ENCODE assay signal across 20 cellular contexts in the genomic region with DNA sequence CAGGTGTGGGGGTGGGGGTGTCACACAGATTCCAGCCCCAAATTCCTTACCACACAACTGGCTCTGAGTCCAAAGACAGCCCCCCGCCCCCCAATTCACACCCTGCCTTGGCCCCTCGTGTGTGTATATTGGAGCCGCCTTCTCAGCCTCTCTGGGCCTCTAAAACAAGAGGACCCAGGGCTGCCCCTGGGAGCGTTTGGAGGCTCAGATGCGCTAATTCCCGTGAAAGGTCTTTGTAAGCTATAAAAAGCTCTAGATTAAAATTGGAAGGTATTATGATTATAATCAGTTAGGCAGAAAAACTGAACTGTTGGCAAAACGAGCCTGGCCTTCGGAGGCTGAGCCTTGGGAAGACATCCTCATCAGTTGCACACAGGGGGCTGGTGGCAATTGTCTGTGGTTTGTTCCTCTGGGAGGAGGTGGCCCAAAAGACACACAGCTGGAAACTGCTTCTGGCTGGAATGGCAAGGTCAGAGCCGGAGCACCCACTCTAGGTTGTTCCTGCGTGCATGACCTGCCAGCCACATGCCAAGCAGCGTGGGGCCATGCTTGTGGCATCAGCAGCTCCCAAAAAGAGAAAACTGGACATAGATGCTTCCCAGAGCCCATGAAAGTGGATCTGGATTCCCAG.
DNase-seq lines count a peak whose midpoint lies in the region; FAIRE-seq and TF ChIP-seq lines count a peak whose summit lies in the region.
"Had no signal": no experiment of that assay in that cellular context is flagged by ENCODE, and none has a peak within 500 bp of the region (broad histone marks: within the 10 kb centered on the region; RNA-seq: fewer than 3 reads in every experiment).

No MANE protein-coding gene starts in this region.

- intact Hi-C loops in vagina (cut with DNase I): no loop called here

- H3K27ac ChIP-seq in neural cell (ENCODE audit: low read length) (peak overlapping the region; percentile 98), GM23248 (no peak overlapping the region), vagina (no peak overlapping the region)

- H4K20me1 ChIP-seq in neural cell (ENCODE audit: insufficient read depth) (no peaks in the 10 kb centered on the region), GM23248 (ENCODE audit: insufficient read depth) (no peaks in the 10 kb centered on the region)

- TF ChIP-seq CTCF in D721Med (IDR thresholded peaks at IDR 0.05; ENCODE audit: insufficient read depth, missing control alignments) (no peak), neural cell (IDR thresholded peaks at IDR 0.05; ENCODE audit: poor library complexity, severe bottlenecking) (no peak), vagina (IDR thresholded peaks at IDR 0.05) (no peak)

- in situ Hi-C loops in GM23248 (cut with MboI): no loop called here

- TF ChIP-seq EP300 in neural cell (conservative IDR thresholded peaks at IDR 0.05; ENCODE audit: poor library complexity, severe bottlenecking): no peak

- no peaks in the 10 kb centered on the region for H3K36me3 ChIP-seq in neural cell (ENCODE audit: insufficient read depth, low read length)
- H3K36me3 ChIP-seq in GM23248 (ENCODE audit: low read depth): no peaks in the 10 kb centered on the region
- H3K36me3 ChIP-seq in vagina: no peaks in the 10 kb centered on the region
- H3K36me3 ChIP-seq: HAP-1 had no signal

- H3K4me3 ChIP-seq in neural cell (ENCODE audit: low read length) (peak overlapping the region; percentile 53), GM23248 (no peak overlapping the region), vagina (no peak overlapping the region)
- H3K4me3 ChIP-seq: GM12878, GM23338, HAP-1 had no signal

- peak overlapping the region; percentile 75 for H2AFZ ChIP-seq in neural cell (ENCODE audit: low read depth, low read length)
- no peak overlapping the region for H2AFZ ChIP-seq in GM23248
- H2AFZ ChIP-seq: GM23338 had no signal

- FAIRE-seq in D721Med (lab: Jason Lieb, UNC): no peak
- FAIRE-seq: GM12878, GM19239, H54 had no signal

- H3K4me2 ChIP-seq in neural cell (ENCODE audit: low read length): no peak overlapping the region
- no peak overlapping the region for H3K4me2 ChIP-seq in GM23248 (ENCODE audit: unreplicated experiment)
- H3K4me2 ChIP-seq: GM23338 had no signal

- DNase-seq in D721Med (ENCODE audit: insufficient read length, low spot score) (peak; percentile 63), retina (peak; percentile 24), NOMO-1 treated with DMSO at 0.1 percent for 48 hours (lab: John Stamatoyannopoulos, UW; ENCODE audit: unreplicated experiment) (no peak), GM23248 (no peak), vagina (ENCODE audit: extremely low spot score in 2 of 2) (no peak)
- DNase-seq: C1 segment of cervical spinal cord; Calu3; CD4-positive, alpha-beta memory T cell; COR-L47; DMS 273 treated with DMSO at 0.1 percent for 48 hours; DMS79; EL; GDM1; HFFc6 had no signal

- H3K9me2 ChIP-seq in neural cell (ENCODE audit: insufficient read depth, low read length): no peaks in the 10 kb centered on the region
- H3K9me2 ChIP-seq in GM23248 (ENCODE audit: insufficient read depth): no peaks in the 10 kb centered on the region

- WGBS in GM23248 (ENCODE audit: low coverage in 1 of 2, low lambda C conversion rate in 2 of 2, missing lambda C conversion rate in 2 of 2), 2 experiments: 51 to 59% methylated on average over 10 to 11 of the region's 11 CpGs

- no peaks in the 10 kb centered on the region for H3K4me1 ChIP-seq in GM23248 (ENCODE audit: insufficient read depth)
- no peaks in the 10 kb centered on the region for H3K4me1 ChIP-seq in vagina
- H3K4me1 ChIP-seq: HAP-1 had no signal

- H3K9ac ChIP-seq in neural cell (ENCODE audit: low read length) (peak overlapping the region; percentile 70), GM23248 (no peak overlapping the region)

- no peak for TF ChIP-seq RAD21 in neural cell (conservative IDR thresholded peaks at IDR 0.05)

- H3K79me2 ChIP-seq in neural cell (replicated peaks; ENCODE audit: insufficient read depth, low read length) (no peaks in the 10 kb centered on the region), GM23248 (ENCODE audit: insufficient read depth) (no peaks in the 10 kb centered on the region)

- no peak for TF ChIP-seq POLR2A in vagina (IDR thresholded peaks at IDR 0.05)

- H3K27me3 ChIP-seq in neural cell (ENCODE audit: insufficient read depth, low read depth, low read length): no peaks in the 10 kb centered on the region
- peaks cover 10% of the 10 kb centered on the region; the same call in 1 of the 2 replicates for H3K27me3 ChIP-seq in GM23248 (replicated peaks; ENCODE audit: insufficient read depth)
- H3K27me3 ChIP-seq in vagina: no peaks in the 10 kb centered on the region

- no peaks in the 10 kb centered on the region for H3K9me3 ChIP-seq in neural cell (ENCODE audit: low read length)
- H3K9me3 ChIP-seq in GM23248 (ENCODE audit: low read depth): no peaks in the 10 kb centered on the region
- no peaks in the 10 kb centered on the region for H3K9me3 ChIP-seq in vagina
- H3K9me3 ChIP-seq: HAP-1 had no signal

- H3F3A ChIP-seq in neural cell (ENCODE audit: insufficient read depth, low read length, poor library complexity, severe bottlenecking): peaks cover 10% of the 10 kb centered on the region
- H3F3A ChIP-seq in GM23248 (ENCODE audit: insufficient read depth): no peaks in the 10 kb centered on the region

TF ChIP-seq in neural cell, 6 proteins besides CTCF, POLR2A, EP300 and RAD21:
- TF ChIP-seq SMC3 (conservative IDR thresholded peaks at IDR 0.05; ENCODE audit: poor library complexity): no peak
- TF ChIP-seq TAF1 (IDR thresholded peaks at IDR 0.05; ENCODE audit: low read depth): no peak
- no peak for TF ChIP-seq MXI1 (conservative IDR thresholded peaks at IDR 0.05; ENCODE audit: poor library complexity, severe bottlenecking)
- TF ChIP-seq EZH2 (IDR thresholded peaks at IDR 0.05; ENCODE audit: borderline replicate concordance, insufficient read depth, low read length, poor library complexity, severe bottlenecking): no peak
- no peak for TF ChIP-seq POLR2AphosphoS5 (IDR thresholded peaks at IDR 0.05)
- TF ChIP-seq, protein P1, sequence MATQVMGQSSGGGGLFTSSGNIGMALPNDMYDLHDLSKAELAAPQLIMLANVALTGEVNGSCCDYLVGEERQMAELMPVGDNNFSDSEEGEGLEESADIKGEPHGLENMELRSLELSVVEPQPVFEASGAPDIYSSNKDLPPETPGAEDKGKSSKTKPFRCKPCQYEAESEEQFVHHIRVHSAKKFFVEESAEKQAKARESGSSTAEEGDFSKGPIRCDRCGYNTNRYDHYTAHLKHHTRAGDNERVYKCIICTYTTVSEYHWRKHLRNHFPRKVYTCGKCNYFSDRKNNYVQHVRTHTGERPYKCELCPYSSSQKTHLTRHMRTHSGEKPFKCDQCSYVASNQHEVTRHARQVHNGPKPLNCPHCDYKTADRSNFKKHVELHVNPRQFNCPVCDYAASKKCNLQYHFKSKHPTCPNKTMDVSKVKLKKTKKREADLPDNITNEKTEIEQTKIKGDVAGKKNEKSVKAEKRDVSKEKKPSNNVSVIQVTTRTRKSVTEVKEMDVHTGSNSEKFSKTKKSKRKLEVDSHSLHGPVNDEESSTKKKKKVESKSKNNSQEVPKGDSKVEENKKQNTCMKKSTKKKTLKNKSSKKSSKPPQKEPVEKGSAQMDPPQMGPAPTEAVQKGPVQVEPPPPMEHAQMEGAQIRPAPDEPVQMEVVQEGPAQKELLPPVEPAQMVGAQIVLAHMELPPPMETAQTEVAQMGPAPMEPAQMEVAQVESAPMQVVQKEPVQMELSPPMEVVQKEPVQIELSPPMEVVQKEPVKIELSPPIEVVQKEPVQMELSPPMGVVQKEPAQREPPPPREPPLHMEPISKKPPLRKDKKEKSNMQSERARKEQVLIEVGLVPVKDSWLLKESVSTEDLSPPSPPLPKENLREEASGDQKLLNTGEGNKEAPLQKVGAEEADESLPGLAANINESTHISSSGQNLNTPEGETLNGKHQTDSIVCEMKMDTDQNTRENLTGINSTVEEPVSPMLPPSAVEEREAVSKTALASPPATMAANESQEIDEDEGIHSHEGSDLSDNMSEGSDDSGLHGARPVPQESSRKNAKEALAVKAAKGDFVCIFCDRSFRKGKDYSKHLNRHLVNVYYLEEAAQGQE (IDR thresholded peaks at IDR 0.05; ENCODE audit: borderline replicate concordance): no peak

Comparison
In these comparisons a context has a peak if more than half of its experiments do, and no peak if none do; other contexts are left out.
1. DNase-seq: peak in D721Med (single experiment) and retina (single experiment); none in NOMO-1 treated with DMSO at 0.1 percent for 48 hours (single experiment), GM23248 (single experiment) and vagina (0 of 2).